In the genomic region with DNA sequence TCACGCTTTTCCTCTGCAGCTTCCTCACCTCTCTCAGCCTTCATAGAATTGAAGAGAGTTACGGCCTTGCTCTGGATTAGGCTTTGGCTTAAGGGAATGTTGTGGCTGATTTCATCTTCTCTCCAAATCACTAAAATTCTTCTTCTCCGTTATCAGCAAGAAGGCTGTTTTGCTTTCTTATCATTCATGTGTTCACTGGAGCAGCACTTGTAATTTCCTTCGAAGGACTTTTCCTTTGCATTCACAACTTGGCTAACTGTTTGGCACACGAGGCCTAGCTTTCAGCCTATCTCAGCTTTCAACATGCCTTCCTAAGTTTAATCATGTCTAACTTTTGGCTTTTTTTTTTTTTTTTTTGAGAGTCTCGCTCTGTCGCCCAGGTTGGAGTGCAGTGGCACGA, we compare ENCODE assay signal across 2 cellular contexts. TPM values are rescaled to one million over a fixed set of nuclear protein-coding genes. Genes with fewer than 3 reads are reported as not detected.
"Had no signal": no experiment of that assay in that cellular context is flagged by ENCODE, and none has a peak within 500 bp of the region (broad histone marks: within the 10 kb centered on the region; RNA-seq: fewer than 3 reads in every experiment).

No MANE protein-coding gene starts in this region.

RNA-seq across cellular contexts. Expression of gene HES2, which starts 47.5 kb away (rescaled TPM):
- total RNA-seq: HT-29, LHCN-M2 had no signal

RNA-seq across cellular contexts. Expression of gene ESPN, which starts 52.4 kb away (rescaled TPM):
- total RNA-seq: LHCN-M2 had no signal
